In the genomic region with DNA sequence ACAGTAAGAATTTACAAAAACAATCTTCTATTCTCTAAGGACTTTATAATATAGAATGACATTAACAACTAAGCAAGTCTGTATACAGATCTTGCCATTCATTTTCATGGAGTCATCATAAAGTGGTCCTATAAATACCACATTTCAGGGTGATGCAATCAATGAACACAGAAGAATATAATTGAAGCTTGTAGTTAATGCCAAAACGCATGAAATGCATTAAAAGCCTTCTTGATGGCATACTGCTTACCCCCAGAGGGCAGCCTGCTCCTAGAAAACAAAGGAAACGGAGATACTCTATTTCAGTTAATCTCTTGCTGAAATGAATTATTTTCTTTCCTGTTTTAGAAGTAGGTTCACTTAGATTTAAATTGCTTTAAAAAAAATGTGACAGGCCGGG, we compare ENCODE assay signal across 9 cellular contexts. TPM values are rescaled to one million over a fixed set of nuclear protein-coding genes. Genes with fewer than 3 reads are reported as not detected.
DNase-seq lines count a peak whose midpoint lies in the region; ATAC-seq, FAIRE-seq and TF ChIP-seq lines count a peak whose summit lies in the region.
"Had no signal": no experiment of that assay in that cellular context is flagged by ENCODE, and none has a peak within 500 bp of the region (broad histone marks: within the 10 kb centered on the region; RNA-seq: fewer than 3 reads in every experiment).

No MANE protein-coding gene starts in this region.

- no peak overlapping the region for H3T11ph ChIP-seq in H9 (ENCODE audit: low read length)

- no peaks in the 10 kb centered on the region for H3K23me2 ChIP-seq in H9 (ENCODE audit: insufficient read length, low read depth, low read length, poor library complexity, severe bottlenecking)

- no peak overlapping the region for H2BK20ac ChIP-seq in H9 (ENCODE audit: low read depth, low read length, poor library complexity, severe bottlenecking)

- no peak overlapping the region for H3K4me3 Mint-ChIP-seq in H9

- H3K79me2 ChIP-seq in H9 (ENCODE audit: insufficient read depth, low read length), result no peaks in the 10 kb centered on the region

- no peak overlapping the region for H3K14ac ChIP-seq in H9 (ENCODE audit: insufficient read depth, low read length)

- DNase-seq in BE2C (peak; percentile 25), H9 (no peak), SW480 (ENCODE audit: low spot score) (peak; percentile 28), kidney (no peak), cortex of kidney (lab: John Stamatoyannopoulos, UW) (no peak)

- no peak overlapping the region for H3K4ac ChIP-seq in H9 (ENCODE audit: low read depth, low read length)

- H4K91ac ChIP-seq in H9 (ENCODE audit: insufficient read length, low read depth, low read length), result no peak overlapping the region

- H3K4me1 Mint-ChIP-seq in H9, result no peaks in the 10 kb centered on the region

- TF ChIP-seq CTCF in BE2C (IDR thresholded peaks at IDR 0.05; ENCODE audit: low read depth, low read length) (peak; percentile 50), H9 (conservative IDR thresholded peaks at IDR 0.05) (peak; percentile 52), kidney (IDR thresholded peaks at IDR 0.05; ENCODE audit: borderline replicate concordance, extremely low read depth, insufficient read depth) (peak; percentile 19)

- H4K20me1 ChIP-seq in H9 (ENCODE audit: control insufficient read depth, insufficient read depth, insufficient read length), result no peaks in the 10 kb centered on the region

- H3K9me3 ChIP-seq in BE2C, result no peaks in the 10 kb centered on the region
- no peaks in the 10 kb centered on the region for H3K9me3 ChIP-seq in H9 (ENCODE audit: control insufficient read depth, low read depth, low read length)
- H3K9me3 ChIP-seq in kidney (ENCODE audit: control insufficient read depth in 1 of 2, low read length in 2 of 2), result no peaks in the 10 kb centered on the region
- H3K9me3 ChIP-seq: SJSA1 had no signal

- no peak overlapping the region for H4K8ac ChIP-seq in H9 (replicated peaks; ENCODE audit: insufficient read length, low read depth, low read length)

- FAIRE-seq in kidney (lab: Jason Lieb, UNC), result no peak

- no peak overlapping the region for H2BK15ac ChIP-seq in H9 (ENCODE audit: low read depth, low read length)

- no peak for ATAC-seq in GM18858 (IDR thresholded peaks at IDR 0.05; ENCODE audit: unreplicated experiment)
- no peak for ATAC-seq in HG02981 (IDR thresholded peaks at IDR 0.05; ENCODE audit: unreplicated experiment)
- ATAC-seq in GM19397 (IDR thresholded peaks at IDR 0.05; ENCODE audit: unreplicated experiment), result no peak

- no peaks in the 10 kb centered on the region for H3K27me3 ChIP-seq in BE2C
- no peaks in the 10 kb centered on the region for H3K27me3 ChIP-seq in H9 (ENCODE audit: insufficient read depth, low read length)
- H3K27me3 ChIP-seq: SJSA1 had no signal

- WGBS in H9 (ENCODE audit: extremely low coverage, insufficient read length, low lambda C conversion rate), result no CpG with 5 or more reads among the region's 3 CpGs

- H3K9ac ChIP-seq in H9 (ENCODE audit: extremely low read depth, insufficient read length, low read length) (no peak overlapping the region), kidney (ENCODE audit: low read length in 2 of 2) (no peak overlapping the region)

- no peak overlapping the region for H3K4me3 ChIP-seq in BE2C (ENCODE audit: low read depth, low read length)
- no peak overlapping the region for H3K4me3 ChIP-seq in kidney (ENCODE audit: low read length in 2 of 2)
- H3K4me3 ChIP-seq: SJSA1 had no signal

- H2AFZ ChIP-seq in H9 (ENCODE audit: low read length), result no peak overlapping the region

- H3K27me3 Mint-ChIP-seq in H9 (ENCODE audit: low read depth), result no peaks in the 10 kb centered on the region

- H3K36me3 Mint-ChIP-seq in H9 (ENCODE audit: insufficient read depth in 1 of 3, low read depth in 3 of 3), result peaks cover 0 to 35% (median 22%) of the 10 kb centered on the region in 3 experiments; a peak in 4 of 7 replicates

- intact Hi-C loops in kidney (cut with DNase I), result no loop called here

- no peak overlapping the region for H3K18ac ChIP-seq in H9 (ENCODE audit: insufficient read length, low read depth, low read length)

- no peak overlapping the region for H2BK12ac ChIP-seq in H9 (ENCODE audit: insufficient read length, low read depth, low read length)

- no peak overlapping the region for H3K27ac ChIP-seq in H9 (ENCODE audit: insufficient read length, low read depth, low read length)
- no peak overlapping the region for H3K27ac ChIP-seq in kidney (ENCODE audit: low read depth in 2 of 2, low read length in 2 of 2)
- H3K27ac ChIP-seq: SJSA1 had no signal

- no peak overlapping the region for H2AK5ac ChIP-seq in H9 (ENCODE audit: insufficient read length, low read length)

- no peaks in the 10 kb centered on the region for H3K79me1 ChIP-seq in H9 (ENCODE audit: insufficient read depth, low read depth, low read length, poor library complexity, severe bottlenecking)

- H3K9me3 Mint-ChIP-seq in H9, result no peaks in the 10 kb centered on the region

- H3K36me3 ChIP-seq in BE2C, result peaks cover 5% of the 10 kb centered on the region
- H3K36me3 ChIP-seq in kidney (ENCODE audit: control insufficient read depth in 1 of 2, insufficient read depth in 2 of 2, low read length in 2 of 2), result peaks cover 4 to 16% of the 10 kb centered on the region in 2 donors

- H3K4me1 ChIP-seq in BE2C (no peaks in the 10 kb centered on the region), H9 (ENCODE audit: insufficient read depth, low read length) (no peaks in the 10 kb centered on the region), kidney (ENCODE audit: control insufficient read depth in 1 of 2, insufficient read depth in 1 of 2, low read depth in 1 of 2, low read length in 2 of 2) (no peaks in the 10 kb centered on the region)
- H3K4me1 ChIP-seq: SJSA1 had no signal

- no peak overlapping the region for H3K56ac ChIP-seq in H9 (ENCODE audit: insufficient read length, low read depth, low read length)

- H3K4me2 ChIP-seq in H9 (ENCODE audit: insufficient read depth, insufficient read length, low read length), result no peak overlapping the region

- H2BK120ac ChIP-seq in H9 (ENCODE audit: low read depth, low read length, poor library complexity, severe bottlenecking), result no peak overlapping the region

- H4K5ac ChIP-seq in H9 (ENCODE audit: insufficient read length, low read depth, low read length), result no peak overlapping the region

- no peak overlapping the region for H3K23ac ChIP-seq in H9 (ENCODE audit: insufficient read length, low read depth, low read length)

- no peak overlapping the region for H2BK5ac ChIP-seq in H9 (ENCODE audit: insufficient read length, low read length)

- H3K27ac Mint-ChIP-seq in H9, result no peak overlapping the region

RNA-seq across cellular contexts. Expression of gene STAC2, which starts 45.2 kb away (rescaled TPM):
- 2.6 TPM for polyA plus RNA-seq in BE2C (2012; ENCODE audit: insufficient read depth, insufficient read length, low read depth)
- total RNA-seq in H9 (2021) (1.5 and 2.5 TPM in 2 replicates), kidney (15.3 TPM)
- 18.9 TPM for polyA plus RNA-seq in kidney (ENCODE audit: insufficient read depth, low read depth, low replicate concordance)
- total RNA-seq: SJSA1 had no signal

Comparison
In these comparisons a context has a peak if more than half of its experiments do, and no peak if none do; other contexts are left out.
1. DNase-seq: peak in BE2C (single experiment) and SW480 (single experiment); none in H9 (single experiment), kidney (single experiment) and cortex of kidney (single experiment).
2. Peak in every context shown above with its lines, with median percentiles within 50 percentile points of each other: CTCF ChIP-seq.